In genomic region chr19:41886761-41887710, GRCh38 we compare ENCODE assay signal across 9 cellular contexts. TPM values are rescaled to one million over a fixed set of nuclear protein-coding genes. Genes with fewer than 3 reads are reported as not detected.
DNase-seq lines count a peak whose midpoint lies in the region; ATAC-seq and TF ChIP-seq lines count a peak whose summit lies in the region.
"Had no signal": no experiment of that assay in that cellular context is flagged by ENCODE, and none has a peak within 500 bp of the region (broad histone marks: within the 10 kb centered on the region; RNA-seq: fewer than 3 reads in every experiment).

No MANE protein-coding gene starts in this region.

- TF ChIP-seq POLR2A in GM18526 (IDR thresholded peaks at IDR 0.05; ENCODE audit: extremely low read depth, insufficient read length) = peak; percentile 17

- TF ChIP-seq CTCF in heart right ventricle (IDR thresholded peaks at IDR 0.05) = no peak

- no peaks in the 10 kb centered on the region for H3K27me3 ChIP-seq in duodenal mucosa (ENCODE audit: control insufficient read depth in 1 of 2, insufficient read depth in 2 of 2, low read length in 2 of 2)
- H3K27me3 ChIP-seq in heart right ventricle = no peaks in the 10 kb centered on the region
- no peaks in the 10 kb centered on the region for H3K27me3 ChIP-seq in MG63
- no peaks in the 10 kb centered on the region for H3K27me3 ChIP-seq in aorta (ENCODE audit: control insufficient read depth in 1 of 2, insufficient read depth in 2 of 2, low read length in 1 of 2)

- ATAC-seq in heart right ventricle (no peak), aorta (ENCODE audit: low FRiP score) (no peak)

- H3K9ac ChIP-seq in duodenal mucosa (ENCODE audit: low read depth in 1 of 2, low read length in 2 of 2) = peak overlapping the region in 1 of 2 donors; percentile 18

- H3K27ac ChIP-seq in duodenal mucosa (ENCODE audit: low read depth, low read length) = peak overlapping the region; percentile 12
- H3K27ac ChIP-seq in heart right ventricle = peak overlapping the region in 2 of 10 donors; percentile 1 to 84
- H3K27ac ChIP-seq in aorta (ENCODE audit: low read depth in 1 of 2, low read length in 2 of 2) = no peak overlapping the region
- H3K27ac ChIP-seq: VCaP had no signal

- H3K36me3 ChIP-seq in duodenal mucosa (ENCODE audit: control insufficient read depth in 1 of 2, insufficient read depth in 2 of 2, low read length in 2 of 2) (peaks cover 12 to 26% of the 10 kb centered on the region in 2 donors), heart right ventricle (peaks cover 0 to 55% (median 6%) of the 10 kb centered on the region in 9 donors), MG63 (peaks cover 70% of the 10 kb centered on the region), aorta (ENCODE audit: control insufficient read depth in 1 of 2, insufficient read depth in 2 of 2, low read length in 1 of 2) (no peaks in the 10 kb centered on the region)

- intact Hi-C loops in heart right ventricle (cut with DNase I) = loop anchor here in 2 of 10 donors (5.0 to 10.0 kb wide), 2 partner anchors 40 to 48 kb away; partner anchors contain the start of gene ERFL (in 1 of the 2)
- intact Hi-C loops in aorta (cut with DNase I) = loop anchor here in 1 of 2 donors (10.0 kb wide), 1 partner anchor 68 kb away; the partner anchor contains the start of gene RABAC1

- peak; percentile 75 for DNase-seq in UCSD-AML1 (lab: John Stamatoyannopoulos, UW; ENCODE audit: unreplicated experiment)
- peak; percentile 50 for DNase-seq in stimulated activated CD8-positive, alpha-beta memory T cell treated with anti-CD3 and anti-CD28 coated beads, Interleukin-12 subunit alpha, Interleukin-12 subunit beta, amount 100 ng/mL, for 1 hour (ENCODE audit: low read depth)
- DNase-seq in heart right ventricle = no peak
- no peak for DNase-seq in cerebellum (ENCODE audit: low spot score)
- no peak for DNase-seq in MG63
- DNase-seq in aorta = no peak

- H3K9me3 ChIP-seq in duodenal mucosa (ENCODE audit: control insufficient read depth in 1 of 2, low read length in 2 of 2) (no peaks in the 10 kb centered on the region), heart right ventricle (no peaks in the 10 kb centered on the region), MG63 (no peaks in the 10 kb centered on the region), aorta (ENCODE audit: control insufficient read depth, low read length) (no peaks in the 10 kb centered on the region)

- peak overlapping the region; percentile 13 to 56 for H3K4me3 ChIP-seq in duodenal mucosa (ENCODE audit: low read depth in 1 of 2, low read length in 2 of 2)
- H3K4me3 ChIP-seq in heart right ventricle = peak overlapping the region in 1 of 10 donors; percentile 94
- H3K4me3 ChIP-seq in MG63 = no peak overlapping the region
- no peak overlapping the region for H3K4me3 ChIP-seq in aorta (ENCODE audit: low read length in 2 of 2)

- WGBS in heart right ventricle, 2 donors = 58 to 64% methylated on average over 13 of the region's 13 CpGs
- 74 to 75% methylated on average over 13 of the region's 13 CpGs for WGBS in aorta, 2 donors

- H3K4me1 ChIP-seq in duodenal mucosa (ENCODE audit: control insufficient read depth in 1 of 2, insufficient read depth in 2 of 2, low read length in 2 of 2) (peaks cover 35 to 45% of the 10 kb centered on the region in 2 donors), heart right ventricle (peaks cover 9 to 55% (median 37%) of the 10 kb centered on the region in 9 donors), aorta (ENCODE audit: control insufficient read depth in 1 of 2, insufficient read depth in 2 of 2, low read length in 2 of 2) (no peaks in the 10 kb centered on the region)

RNA-seq across cellular contexts. Expression of gene ARHGEF1, which starts 4.1 kb away (rescaled TPM):
- total RNA-seq in heart right ventricle = 10 to 100 TPM; 20.2 to 57.7 (median 25.9) TPM
- 100 to 1,000 TPM in 1 of 2 donors, 10 to 100 TPM in 1; 33.4 to 143 TPM for polyA plus RNA-seq in heart right ventricle
- 11.2 TPM for total RNA-seq in cerebellum
- total RNA-seq in MG63 (2014; rRNA removed; shearing (Covaris generic); ENCODE audit: low replicate concordance) = 107 and 142 TPM in 2 replicates
- total RNA-seq in aorta = 100 to 1,000 TPM in 1 of 2 donors, 10 to 100 TPM in 1; 95.5 to 137 TPM
- polyA plus RNA-seq in aorta = 100 to 1,000 TPM in 1 of 2 donors, 10 to 100 TPM in 1; 29.8 to 163 TPM

RNA-seq across cellular contexts. Expression of gene CD79A, which starts 10.0 kb away (rescaled TPM):
- 1 to 10 TPM in 1 of 10 donors, under 1 TPM in 2, not detected in 7; 0.17 to 1.4 (median 0.18) TPM for total RNA-seq in heart right ventricle
- polyA plus RNA-seq in heart right ventricle = under 1 TPM in 1 of 2 donors, not detected in 1; 0.39 TPM
- not detected for total RNA-seq in cerebellum
- 0.07 TPM in 1 of 2 replicates, not detected in the other for total RNA-seq in MG63 (2014; rRNA removed; shearing (Covaris generic); ENCODE audit: low replicate concordance)
- total RNA-seq in aorta = 1 to 10 TPM in 1 of 2 donors, under 1 TPM in 1; 0.96 to 1.3 TPM
- under 1 TPM; 0.49 to 0.63 TPM for polyA plus RNA-seq in aorta

RNA-seq across cellular contexts. Expression of gene RPS19, which starts 27.0 kb away (rescaled TPM):
- total RNA-seq in heart right ventricle (1,000 to 10,000 TPM in 1 of 10 donors, 100 to 1,000 TPM in 9; 446 to 1,030 (median 578) TPM), cerebellum (229 TPM), aorta (1,000 to 10,000 TPM; 1,062 to 1,150 TPM)
- polyA plus RNA-seq in heart right ventricle (1,000 to 10,000 TPM; 1,092 to 1,996 TPM), aorta (1,000 to 10,000 TPM; 2,268 to 2,335 TPM)
- total RNA-seq in MG63 (2014; rRNA removed; shearing (Covaris generic); ENCODE audit: low replicate concordance) = 1,133 and 2,559 TPM in 2 replicates

RNA-seq across cellular contexts. Expression of gene ERFL, which starts 41.2 kb away (rescaled TPM):
- total RNA-seq in heart right ventricle = under 1 TPM in 3 of 10 donors, not detected in 7; 0.12 to 0.17 (median 0.13) TPM
- polyA plus RNA-seq in heart right ventricle = under 1 TPM; 0.04 to 0.22 TPM
- not detected for total RNA-seq in cerebellum
- total RNA-seq in MG63 (2014; rRNA removed; shearing (Covaris generic); ENCODE audit: low replicate concordance) = not detected in 2 replicates
- total RNA-seq in aorta = under 1 TPM; 0.51 to 0.81 TPM
- under 1 TPM in 1 of 2 donors, not detected in 1; 0.46 TPM for polyA plus RNA-seq in aorta

RNA-seq across cellular contexts. Expression of gene DMRTC2, which starts 42.2 kb away (rescaled TPM):
- not detected for total RNA-seq in heart right ventricle
- polyA plus RNA-seq in heart right ventricle = not detected
- not detected for total RNA-seq in cerebellum
- not detected in 2 replicates for total RNA-seq in MG63 (2014; rRNA removed; shearing (Covaris generic); ENCODE audit: low replicate concordance)
- total RNA-seq in aorta = not detected
- not detected for polyA plus RNA-seq in aorta

Comparison
In these comparisons a context has a peak if more than half of its experiments do, and no peak if none do; other contexts are left out.
1. DNase-seq: peak in UCSD-AML1 (single experiment) and stimulated activated CD8-positive, alpha-beta memory T cell treated with anti-CD3 and anti-CD28 coated beads, Interleukin-12 subunit alpha, Interleukin-12 subunit beta, amount 100 ng/mL, for 1 hour (single experiment); none in heart right ventricle (0 of 2), cerebellum (single experiment), MG63 (single experiment) and aorta (0 of 2).
2. H3K4me3 ChIP-seq: peak in duodenal mucosa (2 of 2); none in MG63 (single experiment) and aorta (0 of 2).